In genomic region chr9:108789742-108790141, GRCh38 we compare ENCODE assay signal across 3 cellular contexts.
"Had no signal": no experiment of that assay in that cellular context is flagged by ENCODE, and none has a peak within 500 bp of the region (broad histone marks: within the 10 kb centered on the region; RNA-seq: fewer than 3 reads in every experiment).

No MANE protein-coding gene starts in this region.

- ATAC-seq: GM12878 had no signal

- H3K4me3 ChIP-seq: GM12878 had no signal

- DNase-seq: GDM1, GF-D8 had no signal
